ENCODE assay signal across 15 cellular contexts in genomic region chr1:113879459-113880038, GRCh38. TPM values are rescaled to one million over a fixed set of nuclear protein-coding genes. Genes with fewer than 3 reads are reported as not detected.
DNase-seq lines count a peak whose midpoint lies in the region; ATAC-seq, FAIRE-seq and TF ChIP-seq lines count a peak whose summit lies in the region.
"Had no signal": no experiment of that assay in that cellular context is flagged by ENCODE, and none has a peak within 500 bp of the region (broad histone marks: within the 10 kb centered on the region; RNA-seq: fewer than 3 reads in every experiment).

No MANE protein-coding gene starts in this region.

- H3K9me3 ChIP-seq in small intestine (ENCODE audit: control insufficient read depth, low read depth) (no peaks in the 10 kb centered on the region), ascending aorta (no peaks in the 10 kb centered on the region), psoas muscle (no peaks in the 10 kb centered on the region)
- H3K9me3 ChIP-seq: Caco-2, heart left ventricle had no signal

- peaks cover 11% of the 10 kb centered on the region for H3K36me3 Mint-ChIP-seq in activated CD8-positive, alpha-beta memory T cell treated with anti-CD3 and anti-CD28 coated beads, Interleukin-2, amount 10 ng/mL, durations not matched to agents 7 days and 5 days
- peaks cover 6% of the 10 kb centered on the region for H3K36me3 Mint-ChIP-seq in T-cell

- no peak overlapping the region for H3K4me3 ChIP-seq in small intestine (ENCODE audit: low read depth in 1 of 2, low read length in 2 of 2)
- H3K4me3 ChIP-seq in ascending aorta: no peak overlapping the region
- no peak overlapping the region for H3K4me3 ChIP-seq in psoas muscle
- H3K4me3 ChIP-seq: heart left ventricle had no signal

- H3K27ac Mint-ChIP-seq in activated CD8-positive, alpha-beta memory T cell treated with anti-CD3 and anti-CD28 coated beads, Interleukin-2, amount 10 ng/mL, durations not matched to agents 7 days and 5 days: peak overlapping the region; percentile 92
- H3K27ac Mint-ChIP-seq in T-cell: peak overlapping the region; percentile 61 to 68

- H3K9me3 Mint-ChIP-seq in activated CD8-positive, alpha-beta memory T cell treated with anti-CD3 and anti-CD28 coated beads, Interleukin-2, amount 10 ng/mL, durations not matched to agents 7 days and 5 days (ENCODE audit: low read depth): no peaks in the 10 kb centered on the region
- H3K9me3 Mint-ChIP-seq in T-cell: no peaks in the 10 kb centered on the region

- intact Hi-C loops in ascending aorta (cut with DNase I): no loop called here
- intact Hi-C loops in psoas muscle (cut with DNase I): no loop called here

- no peaks in the 10 kb centered on the region for H3K27me3 Mint-ChIP-seq in activated CD8-positive, alpha-beta memory T cell treated with anti-CD3 and anti-CD28 coated beads, Interleukin-2, amount 10 ng/mL, durations not matched to agents 7 days and 5 days
- no peaks in the 10 kb centered on the region for H3K27me3 Mint-ChIP-seq in T-cell

- peak overlapping the region; percentile 41 to 49 for H3K27ac ChIP-seq in small intestine (ENCODE audit: low read depth in 1 of 2, low read length in 1 of 2)
- H3K27ac ChIP-seq in ascending aorta: no peak overlapping the region
- no peak overlapping the region for H3K27ac ChIP-seq in psoas muscle
- H3K27ac ChIP-seq: heart left ventricle had no signal

- no peak overlapping the region for H3K4me3 Mint-ChIP-seq in activated CD8-positive, alpha-beta memory T cell treated with anti-CD3 and anti-CD28 coated beads, Interleukin-2, amount 10 ng/mL, durations not matched to agents 7 days and 5 days
- H3K4me3 Mint-ChIP-seq in T-cell: no peak overlapping the region

- ATAC-seq in activated CD8-positive, alpha-beta memory T cell treated with anti-CD3 and anti-CD28 coated beads, Interleukin-2, amount 10 ng/mL, durations not matched to agents 7 days and 5 days: no peak
- no peak for ATAC-seq in T-cell (replicated peaks in 1 of 4)
- ATAC-seq in psoas muscle: no peak
- ATAC-seq: heart left ventricle had no signal

- peaks cover 59% of the 10 kb centered on the region for H3K4me1 Mint-ChIP-seq in activated CD8-positive, alpha-beta memory T cell treated with anti-CD3 and anti-CD28 coated beads, Interleukin-2, amount 10 ng/mL, durations not matched to agents 7 days and 5 days
- H3K4me1 Mint-ChIP-seq in T-cell: peaks cover 44 to 66% (median 46%) of the 10 kb centered on the region in 3 donors

- TF ChIP-seq CTCF in ascending aorta (IDR thresholded peaks at IDR 0.05) (no peak), psoas muscle (IDR thresholded peaks at IDR 0.05) (no peak)

- no peak for FAIRE-seq in small intestine (lab: Jason Lieb, UNC)

- 80 to 94% (median 88%) methylated on average over 4 of the region's 4 CpGs for WGBS in small intestine, 3 donors
- WGBS in psoas muscle, 3 donors: 96 to 98% (median 97%) methylated on average over 4 of the region's 4 CpGs

- CTCF ChIA-PET in activated CD8-positive, alpha-beta memory T cell treated with anti-CD3 and anti-CD28 coated beads, Interleukin-2, amount 10 ng/mL, durations not matched to agents 7 days and 5 days (lab: Charles Lee): interaction anchor here (0.6 to 4.7 kb wide), 5 partner anchors 11 to 462 kb away, joined by 3 to 36 read pairs (median 3); partner anchors contain the start of genes AP4B1 and HIPK1
- CTCF ChIA-PET in T-cell (lab: Charles Lee): interaction anchor here in 1 of 2 donors (0.6 to 1.8 kb wide), 5 partner anchors 9 to 26 kb away, joined by 3 to 5 read pairs (median 3); partner anchors contain the start of gene AP4B1

- POLR2A ChIA-PET in T-cell (lab: Charles Lee): interaction anchor here in 1 of 2 donors (0.5 to 0.6 kb wide), 2 partner anchors 31 to 51 kb away, joined by 3 to 5 read pairs; no protein-coding TSS in a partner anchor

- peaks cover 12 to 18% of the 10 kb centered on the region in 2 donors for H3K4me1 ChIP-seq in small intestine (ENCODE audit: control insufficient read depth in 2 of 2, insufficient read depth in 1 of 2, low read depth in 1 of 2, low read length in 1 of 2)
- H3K4me1 ChIP-seq in ascending aorta: no peaks in the 10 kb centered on the region
- no peaks in the 10 kb centered on the region for H3K4me1 ChIP-seq in psoas muscle
- H3K4me1 ChIP-seq: Caco-2 had no signal

- H3K27me3 ChIP-seq in small intestine (ENCODE audit: control insufficient read depth in 2 of 2, insufficient read depth in 2 of 2, low read length in 2 of 2): no peaks in the 10 kb centered on the region
- H3K27me3 ChIP-seq in ascending aorta: no peaks in the 10 kb centered on the region
- H3K27me3 ChIP-seq in psoas muscle (ENCODE audit: insufficient read depth in 3 of 3, low read length in 2 of 3): no peaks in the 10 kb centered on the region
- H3K27me3 ChIP-seq: heart left ventricle had no signal

- peaks cover 2 to 13% of the 10 kb centered on the region in 2 donors for H3K36me3 ChIP-seq in small intestine (ENCODE audit: control insufficient read depth in 2 of 2, insufficient read depth in 2 of 2, low read length in 2 of 2)
- H3K36me3 ChIP-seq in ascending aorta: no peaks in the 10 kb centered on the region
- no peaks in the 10 kb centered on the region for H3K36me3 ChIP-seq in psoas muscle (ENCODE audit: insufficient read depth in 1 of 2, low read depth in 1 of 2)
- H3K36me3 ChIP-seq: heart left ventricle had no signal

- no peak for DNase-seq in activated CD8-positive, alpha-beta memory T cell treated with anti-CD3 and anti-CD28 coated beads, Interleukin-2, amount 10 ng/mL, durations not matched to agents 7 days and 5 days
- DNase-seq in activated CD8-positive, alpha-beta memory T cell treated with anti-CD3 and anti-CD28 coated beads for 24 hours: no peak
- DNase-seq in T-cell: no peak
- DNase-seq in small intestine: no peak
- DNase-seq in ascending aorta (ENCODE audit: low spot score in 2 of 2): no peak
- no peak for DNase-seq in psoas muscle
- DNase-seq: anterior cingulate cortex; Caco-2; cortex of kidney; erythroblast; heart left ventricle; NCI-H187; NCI-H524 treated with DMSO at 0.1 percent for 48 hours; stimulated activated CD4-positive, alpha-beta T cell treated with anti-CD3 and anti-CD28 coated beads, Interleukin-12 subunit alpha, Interleukin-12 subunit beta, amount 100 ng/mL, for 4 hours had no signal

RNA-seq across cellular contexts. Expression of gene BCL2L15, which starts 7.8 kb away (rescaled TPM):
- total RNA-seq in activated CD8-positive, alpha-beta memory T cell treated with anti-CD3 and anti-CD28 coated beads, Interleukin-2, amount 10 ng/mL, durations not matched to agents 7 days and 5 days: 1 to 10 TPM; 1.2 to 2.1 TPM
- total RNA-seq in T-cell (1 to 10 TPM; 1.2 to 5.8 (median 1.7) TPM), ascending aorta (not detected), psoas muscle (under 1 TPM; 0.05 to 0.44 (median 0.35) TPM)
- polyA plus RNA-seq in small intestine (100 to 1,000 TPM in 2 of 3 donors, 10 to 100 TPM in 1; 79.1 to 214 (median 186) TPM), psoas muscle (under 1 TPM; 0.03 to 0.26 (median 0.06) TPM)
- total RNA-seq: H4 had no signal

RNA-seq across cellular contexts. Expression of gene PTPN22, which starts 8.0 kb away (rescaled TPM):
- total RNA-seq in activated CD8-positive, alpha-beta memory T cell treated with anti-CD3 and anti-CD28 coated beads, Interleukin-2, amount 10 ng/mL, durations not matched to agents 7 days and 5 days: 100 to 1,000 TPM; 112 to 133 TPM
- 10 to 100 TPM; 25.6 to 45.9 (median 26.6) TPM for total RNA-seq in T-cell
- 10 to 100 TPM in 2 of 3 donors, 1 to 10 TPM in 1; 2.0 to 20.1 (median 14.3) TPM for polyA plus RNA-seq in small intestine
- 2.3 TPM for total RNA-seq in ascending aorta
- under 1 TPM; 0.39 to 0.71 (median 0.56) TPM for total RNA-seq in psoas muscle
- under 1 TPM; 0.10 to 0.15 (median 0.10) TPM for polyA plus RNA-seq in psoas muscle
- total RNA-seq: Caco-2 had no signal

RNA-seq across cellular contexts. Expression of gene AP4B1, which starts 25.1 kb away (rescaled TPM):
- 10 to 100 TPM; 57.3 to 61.8 TPM for total RNA-seq in activated CD8-positive, alpha-beta memory T cell treated with anti-CD3 and anti-CD28 coated beads, Interleukin-2, amount 10 ng/mL, durations not matched to agents 7 days and 5 days
- total RNA-seq in T-cell (10 to 100 TPM; 57.8 to 66.4 (median 61.5) TPM), ascending aorta (3.2 TPM), psoas muscle (10 to 100 TPM in 1 of 4 donors, 1 to 10 TPM in 3; 6.8 to 12.0 (median 9.3) TPM)
- polyA plus RNA-seq in small intestine (10 to 100 TPM; 12.4 to 15.4 (median 14.5) TPM), psoas muscle (10 to 100 TPM in 2 of 3 donors, 1 to 10 TPM in 1; 8.8 to 16.1 (median 11.4) TPM)

RNA-seq across cellular contexts. Expression of gene DCLRE1B, which starts 25.6 kb away (rescaled TPM):
- 10 to 100 TPM; 19.5 to 21.1 TPM for total RNA-seq in activated CD8-positive, alpha-beta memory T cell treated with anti-CD3 and anti-CD28 coated beads, Interleukin-2, amount 10 ng/mL, durations not matched to agents 7 days and 5 days
- 1 to 10 TPM; 5.6 to 6.1 (median 5.9) TPM for total RNA-seq in T-cell
- polyA plus RNA-seq in small intestine: 1 to 10 TPM in 2 of 3 donors, under 1 TPM in 1; 0.45 to 5.4 (median 1.1) TPM
- 1.9 TPM for total RNA-seq in ascending aorta
- 1 to 10 TPM; 1.8 to 2.3 (median 2.1) TPM for total RNA-seq in psoas muscle
- 1 to 10 TPM; 1.2 to 2.6 (median 2.5) TPM for polyA plus RNA-seq in psoas muscle

RNA-seq across cellular contexts. Expression of gene HIPK1, which starts 49.6 kb away (rescaled TPM):
- total RNA-seq in activated CD8-positive, alpha-beta memory T cell treated with anti-CD3 and anti-CD28 coated beads, Interleukin-2, amount 10 ng/mL, durations not matched to agents 7 days and 5 days: 10 to 100 TPM; 90.4 to 97.9 TPM
- total RNA-seq in T-cell: 100 to 1,000 TPM in 4 of 5 donors, 10 to 100 TPM in 1; 99.5 to 189 (median 103) TPM
- 10 to 100 TPM in 2 of 3 donors, 1 to 10 TPM in 1; 9.5 to 11.2 (median 10.3) TPM for polyA plus RNA-seq in small intestine
- total RNA-seq in ascending aorta: 41.7 TPM
- total RNA-seq in psoas muscle: 10 to 100 TPM; 56.0 to 80.6 (median 65.3) TPM
- 10 to 100 TPM; 16.8 to 56.0 (median 18.4) TPM for polyA plus RNA-seq in psoas muscle

Comparison
In these comparisons a context has a peak if more than half of its experiments do, and no peak if none do; other contexts are left out.
1. H3K27ac ChIP-seq: peak in small intestine (2 of 2); none in ascending aorta (0 of 2) and psoas muscle (single experiment).
2. RNA of gene AP4B1, which starts 25.1 kb away (total RNA-seq): 57.3 to 61.8 TPM in activated CD8-positive, alpha-beta memory T cell treated with anti-CD3 and anti-CD28 coated beads, Interleukin-2, amount 10 ng/mL, durations not matched to agents 7 days and 5 days and 57.8 to 66.4 TPM in T-cell; 6.8 to 12.0 TPM in psoas muscle and 3.2 TPM in ascending aorta (single experiment); every median in the first group is over 4 times any median in the second.